Comparison of ENCODE assay signal across 21 cellular contexts in the genomic region with DNA sequence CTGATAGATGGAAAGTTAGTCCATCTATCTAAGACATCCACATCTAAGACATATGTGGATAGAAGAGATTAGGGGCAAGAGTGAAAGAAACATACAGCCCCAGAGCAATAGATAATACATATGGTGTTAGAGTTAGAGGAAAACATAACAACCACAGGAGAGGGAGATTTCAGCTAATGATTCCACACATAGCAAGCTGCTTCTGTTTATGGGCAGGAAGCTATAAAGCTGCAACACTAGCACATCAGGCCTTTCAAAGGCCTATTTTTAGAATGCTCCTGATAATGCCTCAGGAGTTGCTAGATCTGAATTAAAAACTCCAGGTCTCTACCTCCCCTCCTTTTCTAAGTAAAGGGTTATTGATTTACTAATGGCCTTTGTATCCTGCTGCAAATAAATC. TPM values are rescaled to one million over a fixed set of nuclear protein-coding genes. Genes with fewer than 3 reads are reported as not detected.
DNase-seq lines count a peak whose midpoint lies in the region; ATAC-seq, FAIRE-seq and TF ChIP-seq lines count a peak whose summit lies in the region.
"Had no signal": no experiment of that assay in that cellular context is flagged by ENCODE, and none has a peak within 500 bp of the region (broad histone marks: within the 10 kb centered on the region; RNA-seq: fewer than 3 reads in every experiment).

No MANE protein-coding gene starts in this region.

- no peaks in the 10 kb centered on the region for H4K20me1 ChIP-seq in Loucy (ENCODE audit: insufficient read depth, low read length, poor library complexity, severe bottlenecking)

- no peak overlapping the region for H2AFZ ChIP-seq in Loucy (ENCODE audit: low read length)

- no peaks in the 10 kb centered on the region for H3K9me3 Mint-ChIP-seq in glutamatergic neuron (ENCODE audit: unreplicated experiment)

- H3K9me2 ChIP-seq in Loucy (replicated peaks; ENCODE audit: low read depth, low read length) = no peaks in the 10 kb centered on the region

- H3K36me3 Mint-ChIP-seq in glutamatergic neuron (ENCODE audit: unreplicated experiment) = no peaks in the 10 kb centered on the region

- H3K27me3 Mint-ChIP-seq in glutamatergic neuron (ENCODE audit: unreplicated experiment) = no peaks in the 10 kb centered on the region

- CTCF ChIA-PET in AG04449 (lab: Yijun Ruan, JAX) = interaction anchor here (1.2 to 2.4 kb wide), 2 partner anchors 25 to 740 kb away, joined by 3 to 11 read pairs; no protein-coding TSS in a partner anchor

- peak overlapping the region; percentile 62 for H3K9ac ChIP-seq in Loucy (ENCODE audit: low read depth, low read length, poor library complexity, severe bottlenecking)
- H3K9ac ChIP-seq: KMS-11 had no signal

- DNase-seq in AG04449 (ENCODE audit: low read depth, low spot score) (peak; percentile 44), EH (ENCODE audit: low read depth) (peak; percentile 70), glutamatergic neuron (no peak), lower lobe of right lung (no peak), SIG-M5 treated with dmso at 0.1 percent for 504 hours (lab: John Stamatoyannopoulos, UW; ENCODE audit: unreplicated experiment) (no peak), HTR-8/SVneo (ENCODE audit: insufficient read length, low spot score) (no peak), NCI-H1436 (lab: John Stamatoyannopoulos, UW) (no peak)
- DNase-seq: AML-193, GDM1, GOT3, NCI-H187 treated with DMSO at 0.1 percent for 48 hours, NCI-H345, NCI-H524 treated with DMSO at 0.1 percent for 48 hours had no signal

- no peak overlapping the region for H3K27ac ChIP-seq in lower lobe of right lung
- H3K27ac ChIP-seq: C4-2B, KMS-11, SJSA1 had no signal

- peak overlapping the region; percentile 72 for H3K4me2 ChIP-seq in Loucy (ENCODE audit: low read depth, low read length, poor library complexity, severe bottlenecking)
- H3K4me2 ChIP-seq: A549, KMS-11 had no signal

- H3K27me3 ChIP-seq in Loucy (ENCODE audit: insufficient read depth, low read length, poor library complexity, severe bottlenecking) (no peaks in the 10 kb centered on the region), lower lobe of right lung (ENCODE audit: low read depth) (no peaks in the 10 kb centered on the region)
- H3K27me3 ChIP-seq: SJSA1 had no signal

- H3K9me3 ChIP-seq in Loucy (ENCODE audit: insufficient read depth, low read depth, low read length) (no peaks in the 10 kb centered on the region), lower lobe of right lung (no peaks in the 10 kb centered on the region)
- H3K9me3 ChIP-seq: A549, SJSA1 had no signal

- H3K36me3 ChIP-seq in Loucy (ENCODE audit: insufficient read depth, low read length) (no peaks in the 10 kb centered on the region), lower lobe of right lung (no peaks in the 10 kb centered on the region)
- H3K36me3 ChIP-seq: SJSA1 had no signal

- no peak overlapping the region for H3K4me3 Mint-ChIP-seq in glutamatergic neuron (ENCODE audit: unreplicated experiment)

- POLR2A ChIA-PET in AG04449 (lab: Yijun Ruan, JAX) = no interaction called here

- no peak for FAIRE-seq in HTR-8/SVneo (lab: Jason Lieb, UNC)
- FAIRE-seq: A549, GM12891, GM19239, HepG2 had no signal

- intact Hi-C loops in lower lobe of right lung (cut with DNase I) = no loop called here

- no peaks in the 10 kb centered on the region for H3K79me2 ChIP-seq in Loucy (ENCODE audit: insufficient read depth, low read length)

- TF ChIP-seq CTCF in AG04449 (IDR thresholded peaks at IDR 0.05; ENCODE audit: insufficient read depth, low read length, missing control alignments) = no peak
- no peak for TF ChIP-seq CTCF in Loucy (conservative IDR thresholded peaks at IDR 0.05; ENCODE audit: low read length)
- no peak for TF ChIP-seq CTCF in glutamatergic neuron (IDR thresholded peaks at IDR 0.05; ENCODE audit: partially characterized antibody, unreplicated experiment)
- no peak for TF ChIP-seq CTCF in lower lobe of right lung (IDR thresholded peaks at IDR 0.05)

- H3K4me1 ChIP-seq in Loucy (ENCODE audit: insufficient read depth, low read length, poor library complexity, severe bottlenecking) (peaks cover 38% of the 10 kb centered on the region), lower lobe of right lung (no peaks in the 10 kb centered on the region)
- H3K4me1 ChIP-seq: SJSA1 had no signal

- peak overlapping the region; percentile 4 for H3K27ac Mint-ChIP-seq in glutamatergic neuron (ENCODE audit: unreplicated experiment)

- no peak for ATAC-seq in lower lobe of right lung
- ATAC-seq: A549, HepG2 had no signal

- H3F3A ChIP-seq in Loucy (ENCODE audit: low read depth) = peaks cover 7% of the 10 kb centered on the region

- no peak overlapping the region for H3K4me3 ChIP-seq in AG04449 (ENCODE audit: low read depth, low read length)
- peak overlapping the region; percentile 56 for H3K4me3 ChIP-seq in Loucy (ENCODE audit: low read length, poor library complexity, severe bottlenecking)
- no peak overlapping the region for H3K4me3 ChIP-seq in lower lobe of right lung
- H3K4me3 ChIP-seq: A549, SJSA1 had no signal

- H3K4me1 Mint-ChIP-seq in glutamatergic neuron (ENCODE audit: low read depth, unreplicated experiment) = peaks cover 8% of the 10 kb centered on the region

RNA-seq across cellular contexts. Expression of a gene that starts 36.1 kb away (rescaled TPM):
- total RNA-seq in glutamatergic neuron (ENCODE audit: unreplicated experiment) (1.7 TPM), lower lobe of right lung (not detected)
- total RNA-seq: SJSA1 had no signal

RNA-seq across cellular contexts. Expression of a gene that starts 42.3 kb away (rescaled TPM):
- total RNA-seq in glutamatergic neuron (ENCODE audit: unreplicated experiment) (7.7 TPM), lower lobe of right lung (0.41 TPM)
- total RNA-seq: HepG2 had no signal

Comparison
In these comparisons a context has a peak if more than half of its experiments do, and no peak if none do; other contexts are left out.
1. DNase-seq: peak in AG04449 (single experiment) and EH (single experiment); none in glutamatergic neuron (single experiment), lower lobe of right lung (single experiment), SIG-M5 treated with dmso at 0.1 percent for 504 hours (single experiment), HTR-8/SVneo (single experiment) and NCI-H1436 (single experiment).